ENCODE assay signal across 17 cellular contexts in genomic region chr1:183931646-183932271, GRCh38.
A peak's percentile ranks its signal among the peaks of the same experiment; 100 is the strongest.
DNase-seq lines count a peak whose midpoint lies in the region; ATAC-seq and TF ChIP-seq lines count a peak whose summit lies in the region.
"Had no signal": no experiment of that assay in that cellular context is flagged by ENCODE, and none has a peak within 500 bp of the region (broad histone marks: within the 10 kb centered on the region; RNA-seq: fewer than 3 reads in every experiment).

No MANE protein-coding gene starts in this region.

- no peaks in the 10 kb centered on the region for H4K20me1 ChIP-seq in GM23248 (ENCODE audit: insufficient read depth)

- no peaks in the 10 kb centered on the region for H3K9me3 ChIP-seq in GM23248 (ENCODE audit: low read depth)
- H3K9me3 ChIP-seq in right atrium auricular region: no peaks in the 10 kb centered on the region
- no peaks in the 10 kb centered on the region for H3K9me3 ChIP-seq in gastrocnemius medialis
- H3K9me3 ChIP-seq: Peyer's patch had no signal

- peaks cover 13% of the 10 kb centered on the region; the same call in 1 of the 2 replicates for H3F3A ChIP-seq in GM23248 (ENCODE audit: insufficient read depth)

- H3K27me3 ChIP-seq in GM23248 (replicated peaks; ENCODE audit: insufficient read depth): no peaks in the 10 kb centered on the region
- H3K27me3 ChIP-seq in right atrium auricular region: no peaks in the 10 kb centered on the region
- no peaks in the 10 kb centered on the region for H3K27me3 ChIP-seq in gastrocnemius medialis
- H3K27me3 ChIP-seq: Peyer's patch had no signal

- H3K9ac ChIP-seq in GM23248: peak overlapping the region; percentile 47; the same call in 1 of the 2 replicates

- WGBS in GM23248 (ENCODE audit: low coverage in 1 of 2, low lambda C conversion rate in 2 of 2, missing lambda C conversion rate in 2 of 2), 2 experiments: 27 to 31% methylated on average over 2 of the region's 2 CpGs

- H3K4me1 ChIP-seq in GM23248 (ENCODE audit: insufficient read depth) (peaks cover 10% of the 10 kb centered on the region; the same call in 1 of the 2 replicates), right atrium auricular region (peaks cover 0 to 22% of the 10 kb centered on the region in 2 donors), gastrocnemius medialis (peaks cover 4 to 9% of the 10 kb centered on the region in 2 donors)

- no peaks in the 10 kb centered on the region for H3K9me2 ChIP-seq in GM23248 (ENCODE audit: insufficient read depth)

- no peak for TF ChIP-seq POLR2A in gastrocnemius medialis (IDR thresholded peaks at IDR 0.05)

- H3K27ac ChIP-seq in GM23248: no peak overlapping the region
- H3K27ac ChIP-seq in caudate nucleus (ENCODE audit: low read depth, low read length): peak overlapping the region; percentile 83
- H3K27ac ChIP-seq in right atrium auricular region: peak overlapping the region; percentile 31 to 56
- peak overlapping the region in 3 of 4 donors; percentile 4 to 52 (median 15) for H3K27ac ChIP-seq in gastrocnemius medialis

- DNase-seq in GM23248: peak; percentile 34
- DNase-seq in caudate nucleus (lab: John Stamatoyannopoulos, UW): no peak
- DNase-seq in right atrium auricular region (ENCODE audit: low spot score): no peak
- no peak for DNase-seq in gastrocnemius medialis
- DNase-seq in ureter (ENCODE audit: low spot score): no peak
- no peak for DNase-seq in activated CD8-positive, alpha-beta memory T cell treated with anti-CD3 and anti-CD28 coated beads, Interleukin-2, amount 50 U/mL, for 48 hours
- no peak for DNase-seq in NCI-H226
- DNase-seq: activated CD4-positive, alpha-beta memory T cell treated with anti-CD3 and anti-CD28 coated beads, Interleukin-2, amount 10 ng/mL, durations not matched to agents 7 days and 5 days; activated naive CD8-positive, alpha-beta T cell treated with anti-CD3 and anti-CD28 coated beads, Interleukin-2, amount 50 U/mL, for 24 hours; activated T-cell treated with anti-CD3 and anti-CD28 coated beads, Interleukin-2, amount 50 U/mL, for 72 hours; islet precursor cell; NCI-H2107; NCI-H748 treated with DMSO at 0.1 percent for 48 hours; SW 1271 had no signal

- ATAC-seq in gastrocnemius medialis (no peak), GM19397 (IDR thresholded peaks at IDR 0.05; ENCODE audit: unreplicated experiment) (no peak)
- ATAC-seq: activated naive CD8-positive, alpha-beta T cell treated with anti-CD3 and anti-CD28 coated beads, Interleukin-2, amount 50 U/mL, for 24 hours; activated T-cell treated with anti-CD3 and anti-CD28 coated beads, Interleukin-2, amount 50 U/mL, for 72 hours had no signal

- H3K4me3 ChIP-seq in GM23248 (peak overlapping the region; percentile 49), right atrium auricular region (no peak overlapping the region), gastrocnemius medialis (no peak overlapping the region)
- H3K4me3 ChIP-seq: Peyer's patch, skin epidermis had no signal

- H3K36me3 ChIP-seq in GM23248 (ENCODE audit: low read depth) (no peaks in the 10 kb centered on the region), right atrium auricular region (peaks cover 6% of the 10 kb centered on the region), gastrocnemius medialis (no peaks in the 10 kb centered on the region)

- peak overlapping the region; percentile 81 for H3K4me2 ChIP-seq in GM23248 (ENCODE audit: unreplicated experiment)

- intact Hi-C loops in gastrocnemius medialis (cut with DNase I; ENCODE audit: low total_unique reads): no loop called here

- H2AFZ ChIP-seq in GM23248: peak overlapping the region; percentile 70

- in situ Hi-C loops in GM23248 (cut with MboI): no loop called here
- in situ Hi-C loops in gastrocnemius medialis (cut with MboI; ENCODE audit: low sequenced_read_pairs in 4 of 4): no loop called here

- TF ChIP-seq CTCF in right atrium auricular region (IDR thresholded peaks at IDR 0.05): no peak
- no peak for TF ChIP-seq CTCF in gastrocnemius medialis (IDR thresholded peaks at IDR 0.05 in 4 of 5, conservative IDR thresholded peaks at IDR 0.05 in 1 of 5)

- no peaks in the 10 kb centered on the region for H3K79me2 ChIP-seq in GM23248 (ENCODE audit: insufficient read depth)
